ENCODE assay signal across 23 cellular contexts in genomic region chr11:112835556-112835955, GRCh38.
"Had no signal": no experiment of that assay in that cellular context is flagged by ENCODE, and none has a peak within 500 bp of the region (broad histone marks: within the 10 kb centered on the region; RNA-seq: fewer than 3 reads in every experiment).

No MANE protein-coding gene starts in this region.

- H3K79me2 ChIP-seq: hepatocyte had no signal

- H3K4me3 ChIP-seq: hepatocyte, sigmoid colon, upper lobe of left lung had no signal

- H3K27me3 Mint-ChIP-seq: activated naive CD8-positive, alpha-beta T cell treated with anti-CD3 and anti-CD28 coated beads, Interleukin-2, amount 50 U/mL, for 24 hours had no signal

- H2AFZ ChIP-seq: hepatocyte had no signal

- H3K9me3 ChIP-seq: sigmoid colon, upper lobe of left lung had no signal

- DNase-seq: activated CD4-positive, alpha-beta T cell treated with anti-CD3 and anti-CD28 coated beads, Interleukin-2, amount 50 U/mL, for 1 hour; activated CD4-positive, CD25-positive, alpha-beta regulatory T cell treated with anti-CD3 and anti-CD28 coated beads, Interleukin-2, amount 50 U/mL, for 72 hours; activated CD8-positive, alpha-beta T cell treated with anti-CD3 and anti-CD28 coated beads, Interleukin-2, amount 10 ng/mL, durations not matched to agents 7 days and 5 days; activated gamma-delta T cell; activated naive CD4-positive, alpha-beta T cell treated with anti-CD3 and anti-CD28 coated beads, Interleukin-2, amount 50 U/mL, for 16 hours; activated naive CD8-positive, alpha-beta T cell treated with anti-CD3 and anti-CD28 coated beads, Interleukin-2, amount 50 U/mL, for 24 hours; effector CD8-positive, alpha-beta T cell; foreskin melanocyte; immature natural killer cell; kidney glomerular epithelial cell; left ventricle myocardium superior; mammary epithelial cell; midbrain; posterior cingulate gyrus; sigmoid colon; stimulated activated CD4-positive, alpha-beta T cell treated with anti-CD3 and anti-CD28 coated beads, Interleukin-4, amount 100 ng/mL, for 1 hour; stimulated activated naive CD4-positive, alpha-beta T cell treated with Interleukin-2 at 50 U/mL for 16 hours; T-cell; WERI-Rb-1 had no signal

- ATAC-seq: activated CD8-positive, alpha-beta T cell treated with anti-CD3 and anti-CD28 coated beads, Interleukin-2, amount 10 ng/mL, durations not matched to agents 7 days and 5 days; activated naive CD8-positive, alpha-beta T cell treated with anti-CD3 and anti-CD28 coated beads, Interleukin-2, amount 50 U/mL, for 24 hours; left ventricle myocardium superior; T-cell had no signal

- H3K36me3 ChIP-seq: sigmoid colon, upper lobe of left lung, WERI-Rb-1 had no signal

- H3K36me3 Mint-ChIP-seq: immature natural killer cell, T-cell had no signal

- H3K27ac Mint-ChIP-seq: activated CD8-positive, alpha-beta T cell treated with anti-CD3 and anti-CD28 coated beads, Interleukin-2, amount 10 ng/mL, durations not matched to agents 7 days and 5 days; activated naive CD8-positive, alpha-beta T cell treated with anti-CD3 and anti-CD28 coated beads, Interleukin-2, amount 50 U/mL, for 24 hours; activated T-helper 1 cell treated with anti-CD3 and anti-CD28 coated beads, Interleukin-12 subunit alpha, Interleukin-12 subunit beta, Interleukin-2, Interleukin-4 antibody, amounts not matched to agents 30 ng/mL and 10 ng/mL and 1 ng/mL, durations not matched to agents 14 hours and 24 hours and 36 hours; immature natural killer cell; T-cell; T-helper 2 cell treated with Interferon-gamma antibody and Interleukin-4, amounts not matched to agents 5 μg/mL and 100 μg/mL, for 36 hours had no signal

- H3K27ac ChIP-seq: hepatocyte, sigmoid colon, upper lobe of left lung, WERI-Rb-1 had no signal

- H3K4me1 Mint-ChIP-seq: activated naive CD8-positive, alpha-beta T cell treated with anti-CD3 and anti-CD28 coated beads, Interleukin-2, amount 50 U/mL, for 24 hours; T-cell had no signal

- H3K9me3 Mint-ChIP-seq: activated T-helper 1 cell treated with anti-CD3 and anti-CD28 coated beads, Interleukin-12 subunit alpha, Interleukin-12 subunit beta, Interleukin-2, Interleukin-4 antibody, amounts not matched to agents 30 ng/mL and 10 ng/mL and 1 ng/mL, durations not matched to agents 14 hours and 24 hours and 36 hours; immature natural killer cell; T-helper 2 cell treated with Interferon-gamma antibody and Interleukin-4, amounts not matched to agents 5 μg/mL and 100 μg/mL, for 36 hours had no signal

- H3K27me3 ChIP-seq: hepatocyte, sigmoid colon, upper lobe of left lung had no signal

- H3K4me2 ChIP-seq: hepatocyte had no signal

- H3K4me3 Mint-ChIP-seq: activated CD8-positive, alpha-beta T cell treated with anti-CD3 and anti-CD28 coated beads, Interleukin-2, amount 10 ng/mL, durations not matched to agents 7 days and 5 days; activated naive CD8-positive, alpha-beta T cell treated with anti-CD3 and anti-CD28 coated beads, Interleukin-2, amount 50 U/mL, for 24 hours; activated T-helper 1 cell treated with anti-CD3 and anti-CD28 coated beads, Interleukin-12 subunit alpha, Interleukin-12 subunit beta, Interleukin-2, Interleukin-4 antibody, amounts not matched to agents 30 ng/mL and 10 ng/mL and 1 ng/mL, durations not matched to agents 14 hours and 24 hours and 36 hours; immature natural killer cell; T-cell; T-helper 2 cell treated with Interferon-gamma antibody and Interleukin-4, amounts not matched to agents 5 μg/mL and 100 μg/mL, for 36 hours had no signal

- H3K4me1 ChIP-seq: upper lobe of left lung had no signal
